Comparison of ENCODE assay signal across 8 cellular contexts in the genomic region with DNA sequence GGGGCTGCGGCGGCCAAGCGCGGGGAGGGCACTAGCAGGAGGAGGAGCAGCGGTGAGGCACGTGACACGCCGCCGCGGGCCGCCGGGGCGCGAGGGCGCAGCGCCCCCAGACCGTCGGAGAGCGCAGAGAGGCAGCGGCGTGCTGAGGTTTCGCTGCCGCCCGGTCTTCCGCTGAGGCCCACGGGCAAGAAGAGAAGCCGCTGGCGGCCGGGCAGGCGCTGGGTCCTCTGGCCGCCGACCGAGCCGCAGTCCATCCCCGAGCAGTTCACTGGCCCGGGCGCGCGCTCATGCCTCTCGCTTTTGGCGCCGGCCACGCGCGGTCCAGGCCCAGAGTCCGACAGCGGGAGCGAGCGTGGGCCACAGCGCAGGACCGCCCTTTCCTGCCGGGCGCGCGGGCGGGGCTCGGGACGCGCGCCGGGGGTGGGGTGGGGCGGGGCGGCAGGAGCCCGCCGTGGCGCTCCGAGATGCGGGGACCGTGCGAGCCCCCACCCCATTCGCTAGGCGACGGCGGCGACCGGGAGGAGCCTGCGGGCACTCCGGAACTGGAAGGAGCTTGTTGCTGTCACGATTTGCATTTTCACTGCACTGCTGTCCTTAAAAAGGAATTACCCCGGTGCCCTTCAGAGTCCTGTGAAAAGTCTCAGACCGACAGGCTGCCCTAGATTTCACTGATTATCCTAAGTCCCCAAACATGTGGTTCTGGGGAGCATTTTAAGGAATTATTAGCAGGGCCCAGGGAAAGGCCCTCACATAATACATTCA. TPM values are rescaled to one million over a fixed set of nuclear protein-coding genes. Genes with fewer than 3 reads are reported as not detected.
DNase-seq lines count a peak whose midpoint lies in the region; ATAC-seq and TF ChIP-seq lines count a peak whose summit lies in the region.

TSS of gene MCUR1 (minus strand) at position 382 of the 762 bp plus-strand sequence. CDS start at position 254, 128 bp downstream.

- H3K27ac ChIP-seq in colonic mucosa = peak within 1 kb of the TSS; percentile 99

- H3K4me1 ChIP-seq in BE2C (peaks cover 5% of the 10 kb centered on the region), colonic mucosa (peaks cover 14% of the 10 kb centered on the region)

- no peaks in the 10 kb centered on the region for H3K9me3 ChIP-seq in BE2C
- H3K9me3 ChIP-seq in colonic mucosa = no peaks in the 10 kb centered on the region

- H3K4me3 ChIP-seq in BE2C (ENCODE audit: low read depth, low read length) (peak within 1 kb of the TSS; percentile 80), colonic mucosa (peak within 1 kb of the TSS; percentile 84)

- peak within 1 kb of the TSS; percentile 84 to 91 for H3K9ac ChIP-seq in colonic mucosa (ENCODE audit: low read depth in 2 of 2, low read length in 2 of 2)

- peak; percentile 85 for DNase-seq in BE2C
- peak; percentile 67 for DNase-seq in NCI-H460 (ENCODE audit: extremely low read depth, low read depth)
- DNase-seq in activated CD4-positive, alpha-beta T cell treated with anti-CD3 and anti-CD28 coated beads for 48 hours = peak; percentile 87
- peak; percentile 88 for DNase-seq in colonic mucosa
- DNase-seq in left colon = peak; percentile 87 to 90
- DNase-seq in stimulated activated CD4-positive, alpha-beta T cell treated with anti-CD3 and anti-CD28 coated beads, Interleukin-1b, Interleukin-23, amount 100 ng/mL, for 4 hours (ENCODE audit: low read depth in 2 of 2) = peak; percentile 62 to 73

- peak; percentile 80 for ATAC-seq in GM19035 (IDR thresholded peaks at IDR 0.05; ENCODE audit: unreplicated experiment)
- ATAC-seq in HG03342 (IDR thresholded peaks at IDR 0.05; ENCODE audit: unreplicated experiment) = peak; percentile 80
- ATAC-seq in left colon = peak; percentile 75

- no peaks in the 10 kb centered on the region for H3K27me3 ChIP-seq in BE2C
- H3K27me3 ChIP-seq in colonic mucosa = no peaks in the 10 kb centered on the region

- H3K36me3 ChIP-seq in BE2C = no peaks in the 10 kb centered on the region
- no peaks in the 10 kb centered on the region for H3K36me3 ChIP-seq in colonic mucosa

- TF ChIP-seq CTCF in BE2C (IDR thresholded peaks at IDR 0.05; ENCODE audit: low read depth, low read length) (0 out of 2 replicates have a peak, but pooled peaks have one; percentile 3), colonic mucosa (IDR thresholded peaks at IDR 0.05) (no peak)

- intact Hi-C loops in colonic mucosa (cut with DNase I) = no loop called here
- intact Hi-C loops in left colon (cut with DNase I, micrococcal nuclease) = no loop called here

RNA-seq across cellular contexts. Expression of gene MCUR1, which starts in this region (rescaled TPM):
- polyA plus RNA-seq in BE2C (2012; ENCODE audit: insufficient read depth, insufficient read length, low read depth) = 19.0 TPM
- 20.4 and 20.7 TPM in 2 replicates for total RNA-seq in NCI-H460 (2014; rRNA removed; shearing (Covaris generic))
- polyA plus RNA-seq in NCI-H460 (2014; cell fraction: nucleus; rRNA removed) = 7.8 and 16.7 TPM in 2 replicates
- total RNA-seq in colonic mucosa (10 to 100 TPM; 32.1 to 32.9 TPM), left colon (10 to 100 TPM; 41.3 to 47.9 TPM)

Comparison
In these comparisons a context has a peak if more than half of its experiments do, and no peak if none do; other contexts are left out.
1. Peak in every context shown above with its lines: DNase-seq, ATAC-seq, H3K4me3 ChIP-seq and H3K27ac ChIP-seq.